ENCODE assay signal across 1 cellular context in the genomic region with DNA sequence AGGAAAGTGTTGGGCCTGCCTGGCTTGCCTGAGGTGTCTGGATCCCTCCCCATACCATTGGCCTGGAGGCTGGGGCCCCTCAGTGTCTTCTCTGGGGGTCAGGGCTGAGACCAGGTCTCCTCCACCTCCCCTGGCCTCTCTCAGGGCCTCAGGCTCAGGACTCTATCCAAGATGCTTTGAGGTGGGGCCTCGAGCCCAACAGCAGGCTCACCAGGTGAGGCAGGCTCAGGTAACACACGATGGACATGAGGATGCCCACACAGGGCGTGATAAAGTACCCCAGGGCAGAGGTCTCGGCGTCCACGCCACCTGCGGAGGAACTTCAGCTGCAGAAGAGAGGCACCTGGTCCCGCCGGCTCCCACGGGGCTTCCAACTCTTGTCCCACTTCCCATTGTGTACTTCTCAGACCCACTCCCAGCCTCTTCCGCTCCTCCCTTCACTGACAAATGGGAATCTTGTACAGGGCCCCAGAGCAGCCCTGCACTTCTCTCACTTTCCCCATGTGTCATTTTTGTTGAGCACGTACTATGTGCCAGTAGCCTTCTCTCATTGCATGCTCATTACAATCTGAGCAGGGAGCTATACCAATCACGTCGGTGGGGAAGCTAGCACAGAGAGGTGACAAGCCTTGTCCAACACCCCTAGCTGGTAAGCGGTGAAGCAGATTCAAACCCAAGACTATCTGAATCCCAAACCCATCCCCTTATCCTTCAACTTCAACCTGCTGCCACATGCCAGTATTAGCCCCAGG.
TF ChIP-seq lines count a peak whose summit lies in the region.

No MANE protein-coding gene starts in this region.

TF ChIP-seq in K562, 482 proteins besides CTCF, POLR2A, EP300 and RAD21:
- TF ChIP-seq SREBF2 (CRISPR knock-in tag; IDR thresholded peaks at IDR 0.05) (no peak), POLR2G (IDR thresholded peaks at IDR 0.05; ENCODE audit: low read depth, low read length) (peak; percentile 64), KDM1A (IDR thresholded peaks at IDR 0.05) (no peak), RBFOX2 (IDR thresholded peaks at IDR 0.05; ENCODE audit: low read depth, low read length) (peak; percentile 36; the same call in 1 of the 2 replicates)
